Comparison of ENCODE assay signal across 10 cellular contexts in genomic region chr3:42072583-42072924, GRCh38. TPM values are rescaled to one million over a fixed set of nuclear protein-coding genes. Genes with fewer than 3 reads are reported as not detected.
DNase-seq lines count a peak whose midpoint lies in the region; ATAC-seq and TF ChIP-seq lines count a peak whose summit lies in the region.
"Had no signal": no experiment of that assay in that cellular context is flagged by ENCODE, and none has a peak within 500 bp of the region (broad histone marks: within the 10 kb centered on the region; RNA-seq: fewer than 3 reads in every experiment).

No MANE protein-coding gene starts in this region.

- H3K9me3 ChIP-seq in ascending aorta = no peaks in the 10 kb centered on the region
- H3K9me3 ChIP-seq in right lobe of liver = no peaks in the 10 kb centered on the region

- H3K27ac ChIP-seq in ascending aorta = peak overlapping the region; percentile 75 to 87
- peak overlapping the region; percentile 19 to 78 (median 46) for H3K27ac ChIP-seq in right lobe of liver
- H3K27ac ChIP-seq in temporal lobe (ENCODE audit: low read depth, low read length) = peak overlapping the region; percentile 84

- DNase-seq in ascending aorta (ENCODE audit: low spot score in 2 of 2) (no peak), right lobe of liver (no peak), GM13977 (ENCODE audit: low spot score) (no peak), NCI-H1694 treated with DMSO at 0.1 percent for 48 hours (lab: John Stamatoyannopoulos, UW) (no peak), NCI-H524 treated with DMSO at 0.1 percent for 48 hours (lab: John Stamatoyannopoulos, UW) (no peak)
- DNase-seq: activated CD4-positive, alpha-beta T cell treated with anti-CD3 and anti-CD28 coated beads for 4 hours; naive thymus-derived CD4-positive, alpha-beta T cell had no signal

- ATAC-seq in HG03432 (IDR thresholded peaks at IDR 0.05; ENCODE audit: unreplicated experiment) (peak; percentile 19), right lobe of liver (peak; percentile 43 to 61 (median 52)), GM19023 (IDR thresholded peaks at IDR 0.05; ENCODE audit: unreplicated experiment) (no peak)

- peaks cover 15 to 48% of the 10 kb centered on the region in 2 donors for H3K4me1 ChIP-seq in ascending aorta
- peaks cover 0 to 27% (median 14%) of the 10 kb centered on the region in 4 donors for H3K4me1 ChIP-seq in right lobe of liver

- H3K36me3 ChIP-seq in ascending aorta (no peaks in the 10 kb centered on the region), right lobe of liver (no peaks in the 10 kb centered on the region)

- H3K4me3 ChIP-seq in ascending aorta (peak overlapping the region; percentile 29 to 41), right lobe of liver (peak overlapping the region; percentile 1 to 35 (median 9))

- TF ChIP-seq CTCF in ascending aorta (IDR thresholded peaks at IDR 0.05) = no peak
- TF ChIP-seq CTCF in right lobe of liver (IDR thresholded peaks at IDR 0.05) = no peak
- TF ChIP-seq CTCF in GM13977 (IDR thresholded peaks at IDR 0.05; ENCODE audit: extremely low read depth, insufficient read depth, missing control alignments) = no peak

- WGBS in right lobe of liver (ENCODE audit: insufficient coverage, low coverage, low lambda C conversion rate, missing lambda C conversion rate) = under 1% methylated on average over 5 of the region's 5 CpGs

- H3K27me3 ChIP-seq in ascending aorta (no peaks in the 10 kb centered on the region), right lobe of liver (no peaks in the 10 kb centered on the region)

- intact Hi-C loops in ascending aorta (cut with DNase I) = no loop called here
- intact Hi-C loops in right lobe of liver (cut with DNase I) = loop anchor here (10.0 kb wide), 2 partner anchors 58 to 68 kb away; no protein-coding TSS in a partner anchor

- TF ChIP-seq POLR2A in right lobe of liver (IDR thresholded peaks at IDR 0.05) = no peak

- in situ Hi-C loops in GM13977 (cut with MboI; ENCODE audit: low pct_unique_long_range_greater_than_20kb, low sequenced_read_pairs, unreplicated experiment) = no loop called here

RNA-seq across cellular contexts. Expression of gene TRAK1, which starts 18.6 kb away (rescaled TPM):
- 37.5 TPM for total RNA-seq in ascending aorta
- 10 to 100 TPM in 5 of 6 experiments, 1 to 10 TPM in 1; 9.5 to 16.4 (median 12.2) TPM for total RNA-seq in right lobe of liver
- total RNA-seq in temporal lobe = 32.5 TPM
